ENCODE assay signal across 17 cellular contexts in the genomic region with DNA sequence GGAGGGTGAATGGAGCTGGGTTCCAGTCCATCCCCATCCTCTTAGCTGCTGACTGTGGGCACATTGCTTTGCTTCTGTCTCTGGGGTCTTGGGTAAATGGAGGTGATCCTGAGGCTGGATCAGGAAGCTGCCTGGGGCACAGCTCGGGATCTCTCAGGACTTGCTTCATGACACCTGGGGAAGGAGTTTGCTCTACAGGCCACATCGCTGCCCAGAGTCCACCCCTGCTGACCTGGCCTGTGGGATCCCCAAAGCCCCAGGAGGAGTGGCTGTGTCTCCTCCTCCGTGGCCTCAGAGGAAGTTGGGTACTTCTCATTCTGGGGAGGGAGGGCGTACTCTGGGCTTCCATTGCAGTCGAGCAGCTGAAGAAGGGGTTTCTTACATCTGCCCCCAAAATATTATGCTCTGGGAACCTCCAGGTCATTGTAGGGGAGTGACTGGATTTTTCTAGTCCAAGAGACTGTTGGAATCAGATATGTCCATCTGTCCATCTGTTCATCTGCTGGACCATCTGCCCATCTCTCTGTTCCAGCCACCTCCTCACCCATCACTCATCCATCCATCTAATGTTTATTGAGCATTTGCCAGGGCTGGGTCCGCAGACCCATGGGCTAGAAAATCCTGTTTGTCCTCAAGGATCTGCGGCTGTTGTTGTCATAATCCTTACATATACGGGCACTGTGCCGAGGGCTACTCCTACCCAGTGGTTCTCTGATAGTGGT. TPM values are rescaled to one million over a fixed set of nuclear protein-coding genes. Genes with fewer than 3 reads are reported as not detected.
DNase-seq lines count a peak whose midpoint lies in the region; ATAC-seq and TF ChIP-seq lines count a peak whose summit lies in the region.
"Had no signal": no experiment of that assay in that cellular context is flagged by ENCODE, and none has a peak within 500 bp of the region (broad histone marks: within the 10 kb centered on the region; RNA-seq: fewer than 3 reads in every experiment).

No MANE protein-coding gene starts in this region.

- DNase-seq in Caco-2 (no peak), WERI-Rb-1 (peak; percentile 54), sigmoid colon (no peak), foreskin keratinocyte (no peak), RPMI8226 (no peak), HT-29 (ENCODE audit: low spot score) (no peak)
- DNase-seq: CD4-positive, CD25-positive, alpha-beta regulatory T cell; DMS79; NCI-H1436 treated with DMSO at 0.1 percent for 48 hours; NCI-H2227 treated with DMSO at 0.1 percent for 48 hours; small intestine had no signal

- POLR2A ChIA-PET in Caco-2 (lab: Charles Lee) = no interaction called here

- H3K27ac ChIP-seq in WERI-Rb-1 (peak overlapping the region; percentile 53), gastroesophageal sphincter (peak overlapping the region in 3 of 4 donors; percentile 83 to 89 (median 84)), sigmoid colon (peak overlapping the region; percentile 69 to 90 (median 81)), foreskin keratinocyte (no peak overlapping the region)
- H3K27ac ChIP-seq: parathyroid adenoma had no signal

- CTCF ChIA-PET in Caco-2 (lab: Charles Lee) = interaction anchor here (1.0 kb wide), 1 partner anchor 9 kb away, joined by 3 read pairs; no protein-coding TSS in a partner anchor

- ATAC-seq in gastroesophageal sphincter (no peak), GM21526 (IDR thresholded peaks at IDR 0.05; ENCODE audit: low FRiP score, unreplicated experiment) (no peak), foreskin keratinocyte (no peak)

- no peaks in the 10 kb centered on the region for H3K27me3 Mint-ChIP-seq in Caco-2 (ENCODE audit: insufficient read depth, unreplicated experiment)

- TF ChIP-seq CTCF in Caco-2 (IDR thresholded peaks at IDR 0.05; ENCODE audit: insufficient read depth in 1 of 2, low read depth in 1 of 2, low read length in 1 of 2, severe bottlenecking in 1 of 2, unreplicated experiment in 1 of 2) (no peak), WERI-Rb-1 (IDR thresholded peaks at IDR 0.05; ENCODE audit: low read depth, low read length) (no peak), gastroesophageal sphincter (IDR thresholded peaks at IDR 0.05) (no peak), sigmoid colon (IDR thresholded peaks at IDR 0.05) (no peak), foreskin keratinocyte (conservative IDR thresholded peaks at IDR 0.05) (no peak)

- WGBS in gastroesophageal sphincter (ENCODE audit: low coverage in 1 of 2), 2 donors = 72 to 80% methylated on average over 1 to 2 of the region's 9 CpGs
- WGBS in sigmoid colon, 2 donors = 54 to 74% methylated on average over 9 of the region's 9 CpGs

- TF ChIP-seq EP300 in gastroesophageal sphincter (IDR thresholded peaks at IDR 0.05) (no peak), sigmoid colon (IDR thresholded peaks at IDR 0.05) (no peak)

- H3K4me1 Mint-ChIP-seq in Caco-2 (ENCODE audit: low read depth, unreplicated experiment) = peaks cover 53% of the 10 kb centered on the region
- H3K4me1 Mint-ChIP-seq: central memory CD8-positive, alpha-beta T cell had no signal

- H3K27me3 ChIP-seq in Caco-2 (replicated peaks; ENCODE audit: control insufficient read depth, insufficient read depth, low read length) (no peaks in the 10 kb centered on the region), WERI-Rb-1 (ENCODE audit: insufficient read depth, low read depth, severe bottlenecking) (no peaks in the 10 kb centered on the region), gastroesophageal sphincter (no peaks in the 10 kb centered on the region), sigmoid colon (no peaks in the 10 kb centered on the region), foreskin keratinocyte (no peaks in the 10 kb centered on the region)

- H3K36me3 ChIP-seq in Caco-2 (ENCODE audit: control insufficient read depth, insufficient read depth, low read length) = peaks cover 1% of the 10 kb centered on the region
- peaks cover 3% of the 10 kb centered on the region for H3K36me3 ChIP-seq in WERI-Rb-1
- peaks cover 0 to 23% of the 10 kb centered on the region in 2 donors for H3K36me3 ChIP-seq in gastroesophageal sphincter
- peaks cover 0 to 5% (median 0%) of the 10 kb centered on the region in 4 donors for H3K36me3 ChIP-seq in sigmoid colon

- BruUV-seq in Caco-2 (replicated peaks; lab: Mats Ljungman, UMichigan) = no TSS peak

- H3K4me1 ChIP-seq in Caco-2 (peaks cover 60% of the 10 kb centered on the region), gastroesophageal sphincter (peaks cover 3 to 63% (median 43%) of the 10 kb centered on the region in 3 donors), sigmoid colon (peaks cover 0 to 55% (median 42%) of the 10 kb centered on the region in 4 donors), foreskin keratinocyte (peaks cover 28% of the 10 kb centered on the region)

- TF ChIP-seq POLR2A in gastroesophageal sphincter (IDR thresholded peaks at IDR 0.05) (no peak), sigmoid colon (IDR thresholded peaks at IDR 0.05) (no peak)

- H3K4me3 ChIP-seq in Caco-2 (ENCODE audit: low read depth, low read length) (no peak overlapping the region), WERI-Rb-1 (ENCODE audit: low read depth, low read length) (no peak overlapping the region), gastroesophageal sphincter (no peak overlapping the region), sigmoid colon (no peak overlapping the region)

- intact Hi-C loops in Caco-2 (cut with micrococcal nuclease; ENCODE audit: unreplicated experiment) = no loop called here
- intact Hi-C loops in sigmoid colon (cut with DNase I) = no loop called here

- H3K27ac Mint-ChIP-seq in Caco-2 (ENCODE audit: unreplicated experiment) = peak overlapping the region; percentile 86
- H3K27ac Mint-ChIP-seq: CD4-positive, CD25-positive, alpha-beta regulatory T cell; T-helper 1 cell treated with Interleukin-12 subunit alpha and Interleukin-12 subunit beta and Interleukin-4 antibody, amounts not matched to agents 30 μg/mL and 1 μg/mL, for 36 hours had no signal

- H3K9me3 ChIP-seq in Caco-2 (no peaks in the 10 kb centered on the region), WERI-Rb-1 (ENCODE audit: severe bottlenecking) (no peaks in the 10 kb centered on the region), gastroesophageal sphincter (no peaks in the 10 kb centered on the region), sigmoid colon (no peaks in the 10 kb centered on the region)

- H3K9me3 Mint-ChIP-seq in Caco-2 (ENCODE audit: unreplicated experiment) = no peaks in the 10 kb centered on the region
- H3K9me3 Mint-ChIP-seq: central memory CD8-positive, alpha-beta T cell; T-helper 1 cell treated with Interleukin-12 subunit alpha and Interleukin-12 subunit beta and Interleukin-4 antibody, amounts not matched to agents 30 μg/mL and 1 μg/mL, for 36 hours had no signal

- peaks cover 12% of the 10 kb centered on the region for H3K36me3 Mint-ChIP-seq in Caco-2 (ENCODE audit: insufficient read depth, unreplicated experiment)
- H3K36me3 Mint-ChIP-seq: CD4-positive, CD25-positive, alpha-beta regulatory T cell had no signal

- H3K4me3 Mint-ChIP-seq in Caco-2 (ENCODE audit: unreplicated experiment) = no peak overlapping the region
- H3K4me3 Mint-ChIP-seq: CD4-positive, CD25-positive, alpha-beta regulatory T cell; central memory CD8-positive, alpha-beta T cell; T-helper 1 cell treated with Interleukin-12 subunit alpha and Interleukin-12 subunit beta and Interleukin-4 antibody, amounts not matched to agents 30 μg/mL and 1 μg/mL, for 36 hours had no signal

RNA-seq across cellular contexts. Expression of gene ARHGEF10L, which starts 45.9 kb away (rescaled TPM):
- total RNA-seq in Caco-2 (2022) = 31.3 and 34.0 TPM in 2 replicates
- total RNA-seq in gastroesophageal sphincter = 10 to 100 TPM; 50.9 to 97.0 (median 80.3) TPM
- total RNA-seq in sigmoid colon = 10 to 100 TPM; 25.0 to 44.9 (median 32.1) TPM
- 10 to 100 TPM; 28.7 to 76.2 (median 33.0) TPM for polyA plus RNA-seq in sigmoid colon
- total RNA-seq in foreskin keratinocyte = 4.7 and 6.3 TPM in 2 replicates
- polyA plus RNA-seq in foreskin keratinocyte = 2.5 and 3.4 TPM in 2 replicates
- total RNA-seq in HT-29 (2014; rRNA removed; shearing (Covaris generic)) = 54.2 and 56.1 TPM in 2 replicates
- total RNA-seq: activated CD8-positive, alpha-beta memory T cell treated with anti-CD3 and anti-CD28 coated beads for 36 hours; CD4-positive, CD25-positive, alpha-beta regulatory T cell had no signal
- polyA plus RNA-seq: CD4-positive, CD25-positive, alpha-beta regulatory T cell had no signal
